ENCODE assay signal across 1 cellular context in the genomic region with DNA sequence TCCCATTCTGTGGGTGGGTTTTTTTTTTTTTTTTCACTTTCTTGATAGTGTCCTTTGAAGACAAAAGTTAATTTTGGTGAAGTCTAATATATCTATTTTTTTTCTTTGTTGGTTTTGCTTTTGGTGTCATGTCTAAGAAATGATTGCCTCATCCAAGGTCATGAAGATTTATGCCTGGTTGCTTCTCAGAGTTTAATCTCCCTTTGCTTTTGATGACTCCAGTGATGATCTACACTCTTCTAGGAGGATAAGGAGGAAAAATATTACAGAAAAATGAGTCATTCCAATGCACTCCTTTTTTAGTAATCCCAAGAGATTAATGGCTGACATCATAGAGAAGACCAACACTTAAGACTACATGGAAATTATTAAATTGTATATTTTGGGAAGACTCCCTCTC.
TF ChIP-seq lines count a peak whose summit lies in the region.

No MANE protein-coding gene starts in this region.

TF ChIP-seq in K562, 482 proteins besides CTCF, POLR2A, EP300 and RAD21 (continued from another document):
- TF ChIP-seq L3MBTL2 (IDR thresholded peaks at IDR 0.05) (no peak), THRAP3 (IDR thresholded peaks at IDR 0.05; ENCODE audit: borderline replicate concordance) (no peak), MCM5 (IDR thresholded peaks at IDR 0.05; ENCODE audit: low read depth) (no peak), JUND (IDR thresholded peaks at IDR 0.05; ENCODE audit: borderline replicate concordance, low read depth, low read length) (0 out of 2 replicates have a peak, but pooled peaks have one; percentile 9), JUND (tag; IDR thresholded peaks at IDR 0.05; ENCODE audit: borderline replicate concordance, low read depth, low read length) (no peak), ZNF57 (CRISPR knock-in tag; IDR thresholded peaks at IDR 0.05) (no peak), CEBPG (CRISPR knock-in tag; IDR thresholded peaks at IDR 0.05) (no peak), CEBPG (tag; conservative IDR thresholded peaks at IDR 0.05 in 1 of 2, IDR thresholded peaks at IDR 0.05 in 1 of 2) (peak; percentile 53 to 68; a peak in 2 of 4 replicates), FOXA1 (IDR thresholded peaks at IDR 0.05; ENCODE audit: borderline replicate concordance) (no peak), FOSL1 (tag; conservative IDR thresholded peaks at IDR 0.05) (peak; percentile 76), HSF4 (CRISPR knock-in tag; IDR thresholded peaks at IDR 0.05; ENCODE audit: borderline replicate concordance) (no peak)
- TF ChIP-seq, protein P1, sequence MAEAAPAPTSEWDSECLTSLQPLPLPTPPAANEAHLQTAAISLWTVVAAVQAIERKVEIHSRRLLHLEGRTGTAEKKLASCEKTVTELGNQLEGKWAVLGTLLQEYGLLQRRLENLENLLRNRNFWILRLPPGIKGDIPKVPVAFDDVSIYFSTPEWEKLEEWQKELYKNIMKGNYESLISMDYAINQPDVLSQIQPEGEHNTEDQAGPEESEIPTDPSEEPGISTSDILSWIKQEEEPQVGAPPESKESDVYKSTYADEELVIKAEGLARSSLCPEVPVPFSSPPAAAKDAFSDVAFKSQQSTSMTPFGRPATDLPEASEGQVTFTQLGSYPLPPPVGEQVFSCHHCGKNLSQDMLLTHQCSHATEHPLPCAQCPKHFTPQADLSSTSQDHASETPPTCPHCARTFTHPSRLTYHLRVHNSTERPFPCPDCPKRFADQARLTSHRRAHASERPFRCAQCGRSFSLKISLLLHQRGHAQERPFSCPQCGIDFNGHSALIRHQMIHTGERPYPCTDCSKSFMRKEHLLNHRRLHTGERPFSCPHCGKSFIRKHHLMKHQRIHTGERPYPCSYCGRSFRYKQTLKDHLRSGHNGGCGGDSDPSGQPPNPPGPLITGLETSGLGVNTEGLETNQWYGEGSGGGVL (CRISPR knock-in tag; IDR thresholded peaks at IDR 0.05): no peak
